ENCODE assay signal across 18 cellular contexts in the genomic region with DNA sequence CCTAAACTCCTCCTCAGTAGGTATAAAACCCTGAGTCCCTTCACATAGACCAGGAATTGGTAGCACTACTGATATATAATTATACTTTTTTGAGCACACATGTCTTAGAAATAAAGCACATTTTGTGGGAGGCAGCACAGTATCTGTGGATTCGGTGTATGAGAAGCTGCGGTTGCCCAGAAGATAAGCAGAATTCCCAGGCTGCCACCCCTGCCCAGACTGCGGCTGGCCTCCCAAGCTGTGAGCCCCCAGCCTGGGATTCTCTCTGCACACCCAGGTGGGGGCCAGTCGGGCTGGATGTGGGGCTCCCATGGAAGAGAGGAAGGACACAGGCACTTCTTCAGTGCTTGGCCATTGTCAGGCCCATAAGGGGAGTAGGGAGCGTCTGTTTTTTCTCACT. TPM values are rescaled to one million over a fixed set of nuclear protein-coding genes. Genes with fewer than 3 reads are reported as not detected.
A peak's percentile ranks its signal among the peaks of the same experiment; 100 is the strongest.
DNase-seq lines count a peak whose midpoint lies in the region; ATAC-seq and TF ChIP-seq lines count a peak whose summit lies in the region.
"Had no signal": no experiment of that assay in that cellular context is flagged by ENCODE, and none has a peak within 500 bp of the region (broad histone marks: within the 10 kb centered on the region; RNA-seq: fewer than 3 reads in every experiment).

No MANE protein-coding gene starts in this region.

- peaks cover 0 to 6% (median 2%) of the 10 kb centered on the region in 4 donors for H3K4me1 ChIP-seq in esophagus muscularis mucosa
- H3K4me1 ChIP-seq: HAP-1 had no signal

- H3K27me3 ChIP-seq in esophagus muscularis mucosa = no peaks in the 10 kb centered on the region

- 94% methylated on average over 5 of the region's 5 CpGs for WGBS in esophagus muscularis mucosa

- intact Hi-C loops in esophagus muscularis mucosa (cut with DNase I) = no loop called here

- no peaks in the 10 kb centered on the region for H3K4me1 Mint-ChIP-seq in activated naive CD8-positive, alpha-beta T cell treated with anti-CD3 and anti-CD28 coated beads, Interleukin-2, amount 10 ng/mL, durations not matched to agents 7 days and 5 days
- H3K4me1 Mint-ChIP-seq in activated naive CD8-positive, alpha-beta T cell treated with anti-CD3 and anti-CD28 coated beads for 36 hours = no peaks in the 10 kb centered on the region
- H3K4me1 Mint-ChIP-seq in chondrocyte (ENCODE audit: low read depth) = peaks cover 14% of the 10 kb centered on the region
- H3K4me1 Mint-ChIP-seq: CD4-positive, alpha-beta memory T cell had no signal

- H3K9me3 Mint-ChIP-seq in activated naive CD8-positive, alpha-beta T cell treated with anti-CD3 and anti-CD28 coated beads, Interleukin-2, amount 10 ng/mL, durations not matched to agents 7 days and 5 days = no peaks in the 10 kb centered on the region
- peaks cover 4% of the 10 kb centered on the region for H3K9me3 Mint-ChIP-seq in activated naive CD8-positive, alpha-beta T cell treated with anti-CD3 and anti-CD28 coated beads for 36 hours
- peaks cover 5% of the 10 kb centered on the region for H3K9me3 Mint-ChIP-seq in chondrocyte (ENCODE audit: low read depth)
- H3K9me3 Mint-ChIP-seq: HFFc6 had no signal

- H3K27me3 Mint-ChIP-seq in activated naive CD8-positive, alpha-beta T cell treated with anti-CD3 and anti-CD28 coated beads, Interleukin-2, amount 10 ng/mL, durations not matched to agents 7 days and 5 days = peaks cover 14% of the 10 kb centered on the region
- no peaks in the 10 kb centered on the region for H3K27me3 Mint-ChIP-seq in activated naive CD8-positive, alpha-beta T cell treated with anti-CD3 and anti-CD28 coated beads for 36 hours
- no peaks in the 10 kb centered on the region for H3K27me3 Mint-ChIP-seq in chondrocyte (ENCODE audit: low read depth)

- no peak overlapping the region for H3K4me3 Mint-ChIP-seq in activated naive CD8-positive, alpha-beta T cell treated with anti-CD3 and anti-CD28 coated beads, Interleukin-2, amount 10 ng/mL, durations not matched to agents 7 days and 5 days
- H3K4me3 Mint-ChIP-seq in activated naive CD8-positive, alpha-beta T cell treated with anti-CD3 and anti-CD28 coated beads for 36 hours = no peak overlapping the region
- no peak overlapping the region for H3K4me3 Mint-ChIP-seq in chondrocyte (ENCODE audit: unreplicated experiment)
- H3K4me3 Mint-ChIP-seq: CD4-positive, alpha-beta memory T cell; HFFc6 had no signal

- ATAC-seq in activated naive CD8-positive, alpha-beta T cell treated with anti-CD3 and anti-CD28 coated beads, Interleukin-2, amount 10 ng/mL, durations not matched to agents 7 days and 5 days (ENCODE audit: low read depth) = no peak

- DNase-seq in activated naive CD8-positive, alpha-beta T cell treated with anti-CD3 and anti-CD28 coated beads, Interleukin-2, amount 10 ng/mL, durations not matched to agents 7 days and 5 days = peak; percentile 10
- DNase-seq in activated naive CD8-positive, alpha-beta T cell treated with anti-CD3 and anti-CD28 coated beads for 36 hours = no peak
- DNase-seq in chondrocyte (ENCODE audit: low spot score) (peak; percentile 57), esophagus muscularis mucosa (ENCODE audit: extremely low spot score) (peak; percentile 68), mesenteric fat pad (ENCODE audit: low spot score) (peak; percentile 49), activated gamma-delta T cell treated with Interleukin-2 at 50 U/mL for 16 hours (no peak), SW480 (ENCODE audit: low spot score) (no peak)
- no peak for DNase-seq in activated CD4-positive, alpha-beta T cell treated with anti-CD3 and anti-CD28 coated beads for 4 hours
- DNase-seq: C1 segment of cervical spinal cord; Calu3; CD4-positive, alpha-beta memory T cell; COR-L47; DMS53; DMS79 treated with DMSO at 0.1 percent for 48 hours; GF-D8; GOT3; HFFc6 had no signal

- no peaks in the 10 kb centered on the region for H3K36me3 ChIP-seq in esophagus muscularis mucosa
- H3K36me3 ChIP-seq: HAP-1 had no signal

- H3K4me3 ChIP-seq in esophagus muscularis mucosa = no peak overlapping the region
- H3K4me3 ChIP-seq: HAP-1 had no signal

- no peak overlapping the region for H3K27ac Mint-ChIP-seq in activated naive CD8-positive, alpha-beta T cell treated with anti-CD3 and anti-CD28 coated beads, Interleukin-2, amount 10 ng/mL, durations not matched to agents 7 days and 5 days
- no peak overlapping the region for H3K27ac Mint-ChIP-seq in activated naive CD8-positive, alpha-beta T cell treated with anti-CD3 and anti-CD28 coated beads for 36 hours
- no peak overlapping the region for H3K27ac Mint-ChIP-seq in chondrocyte (ENCODE audit: unreplicated experiment)
- H3K27ac Mint-ChIP-seq: CD4-positive, alpha-beta memory T cell; HFFc6 had no signal

- no peaks in the 10 kb centered on the region for H3K36me3 Mint-ChIP-seq in activated naive CD8-positive, alpha-beta T cell treated with anti-CD3 and anti-CD28 coated beads, Interleukin-2, amount 10 ng/mL, durations not matched to agents 7 days and 5 days
- H3K36me3 Mint-ChIP-seq in activated naive CD8-positive, alpha-beta T cell treated with anti-CD3 and anti-CD28 coated beads for 36 hours = no peaks in the 10 kb centered on the region
- H3K36me3 Mint-ChIP-seq in chondrocyte (ENCODE audit: low read depth) = no peaks in the 10 kb centered on the region
- H3K36me3 Mint-ChIP-seq: CD4-positive, alpha-beta memory T cell had no signal

- TF ChIP-seq EP300 in esophagus muscularis mucosa (IDR thresholded peaks at IDR 0.05) = no peak

- H3K27ac ChIP-seq in esophagus muscularis mucosa (replicated peaks in 1 of 4) = no peak overlapping the region

- TF ChIP-seq CTCF in chondrocyte (IDR thresholded peaks at IDR 0.05) (no peak), esophagus muscularis mucosa (IDR thresholded peaks at IDR 0.05) (no peak)

- no peaks in the 10 kb centered on the region for H3K9me3 ChIP-seq in esophagus muscularis mucosa
- H3K9me3 ChIP-seq: HAP-1 had no signal

- no peak for TF ChIP-seq POLR2A in esophagus muscularis mucosa (IDR thresholded peaks at IDR 0.05; ENCODE audit: low read depth)

- POLR2A ChIA-PET in activated naive CD8-positive, alpha-beta T cell treated with anti-CD3 and anti-CD28 coated beads, Interleukin-2, amount 10 ng/mL, durations not matched to agents 7 days and 5 days (lab: Charles Lee) = no interaction called here

RNA-seq across cellular contexts. Expression of gene ANGPTL2, which starts 25.6 kb away (rescaled TPM):
- not detected for total RNA-seq in activated naive CD8-positive, alpha-beta T cell treated with anti-CD3 and anti-CD28 coated beads, Interleukin-2, amount 10 ng/mL, durations not matched to agents 7 days and 5 days
- total RNA-seq in activated naive CD8-positive, alpha-beta T cell treated with anti-CD3 and anti-CD28 coated beads for 36 hours = not detected
- total RNA-seq in chondrocyte = 26.7 to 39.7 TPM (median 39.0 TPM) in 3 replicates
- total RNA-seq in esophagus muscularis mucosa = 10 to 100 TPM; 29.5 to 57.0 (median 41.3) TPM
- 169 TPM for total RNA-seq in mesenteric fat pad
- total RNA-seq: Calu3; CD4-positive, alpha-beta memory T cell had no signal

Comparison
In these comparisons a context has a peak if more than half of its experiments do, and no peak if none do; other contexts are left out.
1. DNase-seq: peak in activated naive CD8-positive, alpha-beta T cell treated with anti-CD3 and anti-CD28 coated beads, Interleukin-2, amount 10 ng/mL, durations not matched to agents 7 days and 5 days (single experiment), chondrocyte (single experiment), esophagus muscularis mucosa (single experiment) and mesenteric fat pad (single experiment); none in activated naive CD8-positive, alpha-beta T cell treated with anti-CD3 and anti-CD28 coated beads for 36 hours (single experiment), activated CD4-positive, alpha-beta T cell treated with anti-CD3 and anti-CD28 coated beads for 4 hours (0 of 2), activated gamma-delta T cell treated with Interleukin-2 at 50 U/mL for 16 hours (single experiment) and SW480 (single experiment).
2. RNA of gene ANGPTL2, which starts 25.6 kb away (total RNA-seq): 169 TPM in mesenteric fat pad (single experiment), 29.5 to 57.0 TPM in esophagus muscularis mucosa and 26.7 to 39.7 TPM in chondrocyte; not detected in activated naive CD8-positive, alpha-beta T cell treated with anti-CD3 and anti-CD28 coated beads for 36 hours and not detected in activated naive CD8-positive, alpha-beta T cell treated with anti-CD3 and anti-CD28 coated beads, Interleukin-2, amount 10 ng/mL, durations not matched to agents 7 days and 5 days; every median in the first group is over 10 times any median in the second.